Comparison of ENCODE assay signal across 8 cellular contexts in genomic region chr1:46667782-46668760, GRCh38. TPM values are rescaled to one million over a fixed set of nuclear protein-coding genes. Genes with fewer than 3 reads are reported as not detected.
DNase-seq lines count a peak whose midpoint lies in the region; ATAC-seq and TF ChIP-seq lines count a peak whose summit lies in the region.

A gene with protein sequence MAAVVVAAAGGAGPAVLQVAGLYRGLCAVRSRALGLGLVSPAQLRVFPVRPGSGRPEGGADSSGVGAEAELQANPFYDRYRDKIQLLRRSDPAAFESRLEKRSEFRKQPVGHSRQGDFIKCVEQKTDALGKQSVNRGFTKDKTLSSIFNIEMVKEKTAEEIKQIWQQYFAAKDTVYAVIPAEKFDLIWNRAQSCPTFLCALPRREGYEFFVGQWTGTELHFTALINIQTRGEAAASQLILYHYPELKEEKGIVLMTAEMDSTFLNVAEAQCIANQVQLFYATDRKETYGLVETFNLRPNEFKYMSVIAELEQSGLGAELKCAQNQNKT (minus strand): TSS chr1:46668364. CDS start chr1:46668322, 42 bp downstream.

- peaks cover 2% of the 10 kb centered on the region for H3K36me3 Mint-ChIP-seq in chondrocyte (ENCODE audit: low read depth)

- no peaks in the 10 kb centered on the region for H3K27me3 Mint-ChIP-seq in chondrocyte (ENCODE audit: low read depth)

- peak within 1 kb of the TSS; percentile 28 for H3K27ac Mint-ChIP-seq in chondrocyte (ENCODE audit: unreplicated experiment)

- peak; percentile 24 for TF ChIP-seq CTCF in chondrocyte (IDR thresholded peaks at IDR 0.05)

- H3K4me1 Mint-ChIP-seq in chondrocyte (ENCODE audit: low read depth): peaks cover 13% of the 10 kb centered on the region

- peak; percentile 64 for ATAC-seq in HG03025 (IDR thresholded peaks at IDR 0.05; ENCODE audit: low FRiP score, unreplicated experiment)

- DNase-seq in NK-92 treated with Interleukin-12 subunit alpha and Interleukin-12 subunit beta, amount 100 ng/mL, for 24 hours (lab: John Stamatoyannopoulos, UW): peak; percentile 9
- no peak for DNase-seq in NK-92 (lab: John Stamatoyannopoulos, UW; ENCODE audit: unreplicated experiment)
- peak; percentile 65 for DNase-seq in NCI-H2227 treated with DMSO at 0.1 percent for 48 hours (lab: John Stamatoyannopoulos, UW)
- peak; percentile 32 for DNase-seq in activated CD4-positive, alpha-beta T cell treated with anti-CD3 and anti-CD28 coated beads for 1 hour
- peak; percentile 83 for DNase-seq in chondrocyte (ENCODE audit: low spot score)
- peak; percentile 30 for DNase-seq in kidney glomerular epithelial cell (lab: John Stamatoyannopoulos, UW)
- DNase-seq in stimulated activated CD4-positive, alpha-beta T cell treated with anti-CD3 and anti-CD28 coated beads, Interleukin-1b, Interleukin-23, amount 100 ng/mL, for 1 hour (ENCODE audit: low read depth in 2 of 2): peak; percentile 11 to 45

- no peak within 1 kb of the TSS for H3K4me3 Mint-ChIP-seq in chondrocyte (ENCODE audit: unreplicated experiment)

- no peaks in the 10 kb centered on the region for H3K9me3 Mint-ChIP-seq in chondrocyte (ENCODE audit: low read depth)

RNA-seq across cellular contexts. Expression of the gene that starts here (rescaled TPM):
- total RNA-seq in chondrocyte: 22.9 to 33.2 TPM (median 27.7 TPM) in 3 replicates
